In genomic region chr17:69154267-69154666, GRCh38 we compare ENCODE assay signal across 2 cellular contexts.
TF ChIP-seq lines count a peak whose summit lies in the region.

No MANE protein-coding gene starts in this region.

TF ChIP-seq in K562, 482 proteins besides CTCF, POLR2A, EP300 and RAD21:
- TF ChIP-seq KHSRP (IDR thresholded peaks at IDR 0.05) (no peak), ZNF121 (CRISPR knock-in tag; conservative IDR thresholded peaks at IDR 0.05) (peak; percentile 34; the same call in 1 of the 2 replicates), RCOR1 (IDR thresholded peaks at IDR 0.05; ENCODE audit: borderline replicate concordance in 1 of 2, low read depth in 2 of 2, low read length in 2 of 2) (no peak)

TF ChIP-seq in HepG2, 621 proteins besides CTCF, POLR2A, EP300 and RAD21 (continued from another document and continues in another):
- TF ChIP-seq NFRKB (IDR thresholded peaks at IDR 0.05) (no peak), ZNF770 (CRISPR knock-in tag; IDR thresholded peaks at IDR 0.05) (0 out of 2 replicates have a peak, but pooled peaks have one; percentile 29), SOX6 (IDR thresholded peaks at IDR 0.05) (no peak), SOX6 (CRISPR knock-in tag; IDR thresholded peaks at IDR 0.05) (0 out of 2 replicates have a peak, but pooled peaks have one; percentile 13), TRIM22 (IDR thresholded peaks at IDR 0.05) (no peak), ZNF850 (CRISPR knock-in tag; conservative IDR thresholded peaks at IDR 0.05) (no peak), CEBPB (IDR thresholded peaks at IDR 0.05; ENCODE audit: borderline replicate concordance, low read depth, low read length) (peak; percentile 65), PLRG1 (conservative IDR thresholded peaks at IDR 0.05) (no peak), NFYB (CRISPR knock-in tag; IDR thresholded peaks at IDR 0.05) (no peak), AHDC1 (CRISPR knock-in tag; IDR thresholded peaks at IDR 0.05; ENCODE audit: borderline replicate concordance) (no peak), SKI (IDR thresholded peaks at IDR 0.05; ENCODE audit: partially characterized antibody) (no peak), ZNF362 (CRISPR knock-in tag; IDR thresholded peaks at IDR 0.05; ENCODE audit: borderline replicate concordance) (peak; percentile 85), CBX1 (IDR thresholded peaks at IDR 0.05; ENCODE audit: low read depth) (no peak), PAX8 (CRISPR knock-in tag; IDR thresholded peaks at IDR 0.05; ENCODE audit: borderline replicate concordance) (no peak), ZBTB7B (CRISPR knock-in tag; IDR thresholded peaks at IDR 0.05) (no peak), DMTF1 (CRISPR knock-in tag; IDR thresholded peaks at IDR 0.05) (no peak), HNF4A (CRISPR knock-in tag; IDR thresholded peaks at IDR 0.05) (0 out of 2 replicates have a peak, but pooled peaks have one; percentile 36), FOXA1 (IDR thresholded peaks at IDR 0.05) (no peak), FOXA1 (CRISPR knock-in tag; IDR thresholded peaks at IDR 0.05) (no peak), DPF2 (CRISPR knock-in tag; IDR thresholded peaks at IDR 0.05; ENCODE audit: borderline replicate concordance, low read depth) (no peak), AGO2 (optimal IDR thresholded peaks at IDR 0.05; ENCODE audit: low read depth, low read length) (no peak), ZBTB38 (CRISPR knock-in tag; IDR thresholded peaks at IDR 0.05) (no peak), TOE1 (CRISPR knock-in tag; IDR thresholded peaks at IDR 0.05) (no peak), ZNF563 (CRISPR knock-in tag; IDR thresholded peaks at IDR 0.05) (no peak), JUND (CRISPR knock-in tag; IDR thresholded peaks at IDR 0.05) (no peak), ATF7-NPFF (CRISPR knock-in tag; IDR thresholded peaks at IDR 0.05; ENCODE audit: low read depth) (no peak), NCOA2 (CRISPR knock-in tag; IDR thresholded peaks at IDR 0.05) (no peak), ZNF121 (CRISPR knock-in tag; IDR thresholded peaks at IDR 0.05) (peak; percentile 82), PHF20 (CRISPR knock-in tag; IDR thresholded peaks at IDR 0.05) (no peak), DMAP1 (CRISPR knock-in tag; IDR thresholded peaks at IDR 0.05) (no peak), MED1 (CRISPR knock-in tag; IDR thresholded peaks at IDR 0.05) (0 out of 2 replicates have a peak, but pooled peaks have one; percentile 11), MED8 (CRISPR knock-in tag; IDR thresholded peaks at IDR 0.05; ENCODE audit: insufficient replicate concordance) (no peak), ZFP41 (CRISPR knock-in tag; IDR thresholded peaks at IDR 0.05; ENCODE audit: borderline replicate concordance) (no peak)
- TF ChIP-seq, protein P1, sequence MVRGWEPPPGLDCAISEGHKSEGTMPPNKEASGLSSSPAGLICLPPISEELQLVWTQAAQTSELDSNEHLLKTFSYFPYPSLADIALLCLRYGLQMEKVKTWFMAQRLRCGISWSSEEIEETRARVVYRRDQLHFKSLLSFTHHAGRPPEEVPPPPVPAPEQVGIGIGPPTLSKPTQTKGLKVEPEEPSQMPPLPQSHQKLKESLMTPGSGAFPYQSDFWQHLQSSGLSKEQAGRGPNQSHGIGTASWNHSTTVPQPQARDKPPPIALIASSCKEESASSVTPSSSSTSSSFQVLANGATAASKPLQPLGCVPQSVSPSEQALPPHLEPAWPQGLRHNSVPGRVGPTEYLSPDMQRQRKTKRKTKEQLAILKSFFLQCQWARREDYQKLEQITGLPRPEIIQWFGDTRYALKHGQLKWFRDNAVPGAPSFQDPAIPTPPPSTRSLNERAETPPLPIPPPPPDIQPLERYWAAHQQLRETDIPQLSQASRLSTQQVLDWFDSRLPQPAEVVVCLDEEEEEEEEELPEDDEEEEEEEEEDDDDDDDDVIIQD (CRISPR knock-in tag; IDR thresholded peaks at IDR 0.05; ENCODE audit: low read depth), result no peak
- TF ChIP-seq, protein P2, sequence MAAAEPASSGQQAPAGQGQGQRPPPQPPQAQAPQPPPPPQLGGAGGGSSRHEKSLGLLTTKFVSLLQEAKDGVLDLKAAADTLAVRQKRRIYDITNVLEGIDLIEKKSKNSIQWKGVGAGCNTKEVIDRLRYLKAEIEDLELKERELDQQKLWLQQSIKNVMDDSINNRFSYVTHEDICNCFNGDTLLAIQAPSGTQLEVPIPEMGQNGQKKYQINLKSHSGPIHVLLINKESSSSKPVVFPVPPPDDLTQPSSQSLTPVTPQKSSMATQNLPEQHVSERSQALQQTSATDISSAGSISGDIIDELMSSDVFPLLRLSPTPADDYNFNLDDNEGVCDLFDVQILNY (CRISPR knock-in tag; conservative IDR thresholded peaks at IDR 0.05), result no peak
- TF ChIP-seq, protein P3, sequence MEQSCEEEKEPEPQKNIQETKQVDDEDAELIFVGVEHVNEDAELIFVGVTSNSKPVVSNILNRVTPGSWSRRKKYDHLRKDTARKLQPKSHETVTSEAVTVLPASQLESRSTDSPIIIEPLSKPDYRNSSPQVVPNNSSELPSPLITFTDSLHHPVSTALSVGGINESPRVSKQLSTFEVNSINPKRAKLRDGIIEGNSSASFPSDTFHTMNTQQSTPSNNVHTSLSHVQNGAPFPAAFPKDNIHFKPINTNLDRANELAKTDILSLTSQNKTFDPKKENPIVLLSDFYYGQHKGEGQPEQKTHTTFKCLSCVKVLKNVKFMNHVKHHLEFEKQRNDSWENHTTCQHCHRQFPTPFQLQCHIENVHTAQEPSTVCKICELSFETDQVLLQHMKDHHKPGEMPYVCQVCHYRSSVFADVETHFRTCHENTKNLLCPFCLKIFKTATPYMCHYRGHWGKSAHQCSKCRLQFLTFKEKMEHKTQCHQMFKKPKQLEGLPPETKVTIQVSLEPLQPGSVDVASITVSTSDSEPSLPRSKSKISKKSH (CRISPR knock-in tag; IDR thresholded peaks at IDR 0.05; ENCODE audit: borderline replicate concordance), result no peak
- TF ChIP-seq, protein P4, sequence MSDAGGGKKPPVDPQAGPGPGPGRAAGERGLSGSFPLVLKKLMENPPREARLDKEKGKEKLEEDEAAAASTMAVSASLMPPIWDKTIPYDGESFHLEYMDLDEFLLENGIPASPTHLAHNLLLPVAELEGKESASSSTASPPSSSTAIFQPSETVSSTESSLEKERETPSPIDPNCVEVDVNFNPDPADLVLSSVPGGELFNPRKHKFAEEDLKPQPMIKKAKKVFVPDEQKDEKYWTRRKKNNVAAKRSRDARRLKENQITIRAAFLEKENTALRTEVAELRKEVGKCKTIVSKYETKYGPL (CRISPR knock-in tag; IDR thresholded peaks at IDR 0.05), result 0 out of 2 replicates have a peak, but pooled peaks have one; percentile 27
- TF ChIP-seq, protein P5, sequence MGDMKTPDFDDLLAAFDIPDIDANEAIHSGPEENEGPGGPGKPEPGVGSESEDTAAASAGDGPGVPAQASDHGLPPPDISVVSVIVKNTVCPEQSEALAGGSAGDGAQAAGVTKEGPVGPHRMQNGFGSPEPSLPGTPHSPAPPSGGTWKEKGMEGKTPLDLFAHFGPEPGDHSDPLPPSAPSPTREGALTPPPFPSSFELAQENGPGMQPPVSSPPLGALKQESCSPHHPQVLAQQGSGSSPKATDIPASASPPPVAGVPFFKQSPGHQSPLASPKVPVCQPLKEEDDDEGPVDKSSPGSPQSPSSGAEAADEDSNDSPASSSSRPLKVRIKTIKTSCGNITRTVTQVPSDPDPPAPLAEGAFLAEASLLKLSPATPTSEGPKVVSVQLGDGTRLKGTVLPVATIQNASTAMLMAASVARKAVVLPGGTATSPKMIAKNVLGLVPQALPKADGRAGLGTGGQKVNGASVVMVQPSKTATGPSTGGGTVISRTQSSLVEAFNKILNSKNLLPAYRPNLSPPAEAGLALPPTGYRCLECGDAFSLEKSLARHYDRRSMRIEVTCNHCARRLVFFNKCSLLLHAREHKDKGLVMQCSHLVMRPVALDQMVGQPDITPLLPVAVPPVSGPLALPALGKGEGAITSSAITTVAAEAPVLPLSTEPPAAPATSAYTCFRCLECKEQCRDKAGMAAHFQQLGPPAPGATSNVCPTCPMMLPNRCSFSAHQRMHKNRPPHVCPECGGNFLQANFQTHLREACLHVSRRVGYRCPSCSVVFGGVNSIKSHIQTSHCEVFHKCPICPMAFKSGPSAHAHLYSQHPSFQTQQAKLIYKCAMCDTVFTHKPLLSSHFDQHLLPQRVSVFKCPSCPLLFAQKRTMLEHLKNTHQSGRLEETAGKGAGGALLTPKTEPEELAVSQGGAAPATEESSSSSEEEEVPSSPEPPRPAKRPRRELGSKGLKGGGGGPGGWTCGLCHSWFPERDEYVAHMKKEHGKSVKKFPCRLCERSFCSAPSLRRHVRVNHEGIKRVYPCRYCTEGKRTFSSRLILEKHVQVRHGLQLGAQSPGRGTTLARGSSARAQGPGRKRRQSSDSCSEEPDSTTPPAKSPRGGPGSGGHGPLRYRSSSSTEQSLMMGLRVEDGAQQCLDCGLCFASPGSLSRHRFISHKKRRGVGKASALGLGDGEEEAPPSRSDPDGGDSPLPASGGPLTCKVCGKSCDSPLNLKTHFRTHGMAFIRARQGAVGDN (CRISPR knock-in tag; IDR thresholded peaks at IDR 0.05), result no peak
